ENCODE assay signal across 8 cellular contexts in genomic region chr7:32729335-32729675, GRCh38.
DNase-seq lines count a peak whose midpoint lies in the region; ATAC-seq and TF ChIP-seq lines count a peak whose summit lies in the region.
"Not testable (repeated sequence)": the region's sequence is repeated elsewhere in the genome, so short reads cannot be mapped to it uniquely, and the experiment has no call there.

No MANE protein-coding gene starts in this region.

- H3K27me3 Mint-ChIP-seq in CD8-positive, alpha-beta T cell (ENCODE audit: low read depth): not testable (repeated sequence)
- peaks cover 38% of the 10 kb centered on the region for H3K27me3 Mint-ChIP-seq in activated naive CD4-positive, alpha-beta T cell treated with anti-CD3 and anti-CD28 coated beads, Interleukin-2, amount 10 ng/mL, durations not matched to agents 7 days and 5 days
- peaks cover 27 to 35% of the 10 kb centered on the region in 2 donors for H3K27me3 Mint-ChIP-seq in effector memory CD8-positive, alpha-beta T cell

- not testable (repeated sequence) for H3K27me3 ChIP-seq in CD8-positive, alpha-beta T cell (ENCODE audit: insufficient read depth, low read length); RWPE2 (ENCODE audit: insufficient read depth, poor library complexity, severe bottlenecking); iPS-18a (ENCODE audit: control insufficient read depth, insufficient read depth, low read length); neuronal stem cell (ENCODE audit: control insufficient read depth in 3 of 3, insufficient read depth in 3 of 3, low read depth in 1 of 3, low read length in 3 of 3); thoracic aorta (replicated peaks; ENCODE audit: insufficient read depth)

- CTCF ChIA-PET in CD8-positive, alpha-beta T cell (lab: Charles Lee); activated naive CD4-positive, alpha-beta T cell treated with anti-CD3 and anti-CD28 coated beads, Interleukin-2, amount 10 ng/mL, durations not matched to agents 7 days and 5 days (lab: Charles Lee): not testable (repeated sequence)

- intact Hi-C loops in CD8-positive, alpha-beta T cell (cut with DNase I, micrococcal nuclease): loop anchor here in 1 of 2 experiments (5.0 kb wide), 1 partner anchor 237 kb away; the partner anchor contains the start of gene LSM5

- not testable (repeated sequence) for H3K4ac ChIP-seq in neuronal stem cell (ENCODE audit: low read length)

- H2BK120ac ChIP-seq in neuronal stem cell (ENCODE audit: low read depth, low read length): not testable (repeated sequence)

- peak overlapping the region; percentile 15 for H3K4me3 ChIP-seq in CD8-positive, alpha-beta T cell (ENCODE audit: low read depth, low read length)
- H3K4me3 ChIP-seq in Jurkat, Clone E6-1 (ENCODE audit: low read length): peak overlapping the region; percentile 31
- H3K4me3 ChIP-seq in RWPE2 (ENCODE audit: severe bottlenecking) (peak overlapping the region; percentile 62), iPS-18a (ENCODE audit: low read length) (peak overlapping the region; percentile 75), neuronal stem cell (ENCODE audit: low read length in 2 of 2) (peak overlapping the region in 1 of 2 donors; percentile 75), thoracic aorta (peak overlapping the region; percentile 90)

- not testable (repeated sequence) for DNase-seq in CD8-positive, alpha-beta T cell; Jurkat, Clone E6-1 (ENCODE audit: low read depth, low spot score); RWPE2 (ENCODE audit: low spot score); activated naive CD4-positive, alpha-beta T cell treated with anti-CD3 and anti-CD28 coated beads, Interleukin-2, amount 10 ng/mL, durations not matched to agents 7 days and 5 days; effector memory CD8-positive, alpha-beta T cell; thoracic aorta (ENCODE audit: low spot score)
- DNase-seq in neuronal stem cell (ENCODE audit: low spot score): peak; percentile 1

- not testable (repeated sequence) for H3K14ac ChIP-seq in neuronal stem cell (ENCODE audit: low read length)

- H3K79me1 ChIP-seq in neuronal stem cell (ENCODE audit: low read depth, low read length): not testable (repeated sequence)

- not testable (repeated sequence) for TF ChIP-seq CTCF in CD8-positive, alpha-beta T cell (IDR thresholded peaks at IDR 0.05); RWPE2 (IDR thresholded peaks at IDR 0.05; ENCODE audit: poor library complexity, severe bottlenecking); thoracic aorta (IDR thresholded peaks at IDR 0.05)

- not testable (repeated sequence) for H3K9me3 ChIP-seq in CD8-positive, alpha-beta T cell (ENCODE audit: low read length); RWPE2 (ENCODE audit: severe bottlenecking); iPS-18a (ENCODE audit: control insufficient read depth, low read depth, low read length); neuronal stem cell (replicated peaks in 1 of 2; ENCODE audit: control insufficient read depth in 2 of 2, insufficient read depth in 1 of 2, low read depth in 1 of 2, low read length in 2 of 2); thoracic aorta

- WGBS in neuronal stem cell (ENCODE audit: extremely low coverage in 2 of 2, insufficient read length in 2 of 2, insufficient replicate concordance in 1 of 2), 2 donors: no CpG with 5 or more reads among the region's 5 CpGs

- peak overlapping the region; percentile 66 for H3K4me3 Mint-ChIP-seq in CD8-positive, alpha-beta T cell
- H3K4me3 Mint-ChIP-seq in activated naive CD4-positive, alpha-beta T cell treated with anti-CD3 and anti-CD28 coated beads, Interleukin-2, amount 10 ng/mL, durations not matched to agents 7 days and 5 days: peak overlapping the region; percentile 43
- peak overlapping the region; percentile 54 to 81 for H3K4me3 Mint-ChIP-seq in effector memory CD8-positive, alpha-beta T cell

- H3K36me3 Mint-ChIP-seq in CD8-positive, alpha-beta T cell; activated naive CD4-positive, alpha-beta T cell treated with anti-CD3 and anti-CD28 coated beads, Interleukin-2, amount 10 ng/mL, durations not matched to agents 7 days and 5 days; effector memory CD8-positive, alpha-beta T cell (ENCODE audit: insufficient read depth): not testable (repeated sequence)

- not testable (repeated sequence) for H4K8ac ChIP-seq in neuronal stem cell (ENCODE audit: low read depth, low read length)

- H3K4me1 ChIP-seq in CD8-positive, alpha-beta T cell (ENCODE audit: insufficient read depth, low read length); RWPE2 (ENCODE audit: insufficient read depth, poor library complexity, severe bottlenecking); iPS-18a (ENCODE audit: control insufficient read depth, low read depth, low read length); neuronal stem cell (ENCODE audit: control insufficient read depth in 2 of 2, insufficient read depth in 1 of 2, low read depth in 1 of 2, low read length in 2 of 2); thoracic aorta (ENCODE audit: control insufficient read depth in 1 of 2, low read depth in 2 of 2): not testable (repeated sequence)

- H2BK12ac ChIP-seq in neuronal stem cell (ENCODE audit: low read length): not testable (repeated sequence)

- not testable (repeated sequence) for H3K4me1 Mint-ChIP-seq in CD8-positive, alpha-beta T cell (ENCODE audit: low read depth); activated naive CD4-positive, alpha-beta T cell treated with anti-CD3 and anti-CD28 coated beads, Interleukin-2, amount 10 ng/mL, durations not matched to agents 7 days and 5 days; effector memory CD8-positive, alpha-beta T cell (ENCODE audit: low read depth in 2 of 2)

- H3K4me2 ChIP-seq in neuronal stem cell (ENCODE audit: insufficient read depth, low read length, poor library complexity, severe bottlenecking): peak overlapping the region; percentile 25

- POLR2A ChIA-PET in CD8-positive, alpha-beta T cell (lab: Charles Lee): not testable (repeated sequence)

- not testable (repeated sequence) for H2BK15ac ChIP-seq in neuronal stem cell (ENCODE audit: low read length)

- H3K27ac ChIP-seq in CD8-positive, alpha-beta T cell (ENCODE audit: low read depth, low read length); RWPE2 (ENCODE audit: poor library complexity, severe bottlenecking); iPS-18a (ENCODE audit: low read length); neuronal stem cell (replicated peaks; ENCODE audit: low read length); thoracic aorta: not testable (repeated sequence)

- not testable (repeated sequence) for H3K27ac Mint-ChIP-seq in CD8-positive, alpha-beta T cell; activated naive CD4-positive, alpha-beta T cell treated with anti-CD3 and anti-CD28 coated beads, Interleukin-2, amount 10 ng/mL, durations not matched to agents 7 days and 5 days; effector memory CD8-positive, alpha-beta T cell

- not testable (repeated sequence) for H3K36me3 ChIP-seq in CD8-positive, alpha-beta T cell (ENCODE audit: insufficient read depth, low read length); RWPE2 (ENCODE audit: low read depth); iPS-18a (ENCODE audit: control insufficient read depth, low read depth, low read length); neuronal stem cell (replicated peaks in 1 of 2; ENCODE audit: control insufficient read depth in 2 of 2, insufficient read depth in 2 of 2, low read length in 2 of 2); thoracic aorta

- peak overlapping the region; percentile 87 for H2AFZ ChIP-seq in neuronal stem cell (ENCODE audit: low read length)

- not testable (repeated sequence) for H3K9me3 Mint-ChIP-seq in CD8-positive, alpha-beta T cell; activated naive CD4-positive, alpha-beta T cell treated with anti-CD3 and anti-CD28 coated beads, Interleukin-2, amount 10 ng/mL, durations not matched to agents 7 days and 5 days; effector memory CD8-positive, alpha-beta T cell

- H3K9ac ChIP-seq in iPS-18a (ENCODE audit: low read length); neuronal stem cell (ENCODE audit: low read depth, low read length, poor library complexity): not testable (repeated sequence)

- not testable (repeated sequence) for H2AK5ac ChIP-seq in neuronal stem cell (ENCODE audit: low read depth, low read length)

- H2BK5ac ChIP-seq in neuronal stem cell (ENCODE audit: low read length): not testable (repeated sequence)

- not testable (repeated sequence) for ATAC-seq in CD8-positive, alpha-beta T cell; RWPE2 (ENCODE audit: low read depth); effector memory CD8-positive, alpha-beta T cell (replicated peaks); thoracic aorta (ENCODE audit: insufficient number of reproducible peaks, low FRiP score, low read depth)

- not testable (repeated sequence) for H4K91ac ChIP-seq in neuronal stem cell (ENCODE audit: low read depth, low read length, poor library complexity)

- H3K18ac ChIP-seq in neuronal stem cell (ENCODE audit: low read length): not testable (repeated sequence)

- not testable (repeated sequence) for H3K23ac ChIP-seq in neuronal stem cell (ENCODE audit: low read depth, low read length, poor library complexity)
